ENCODE assay signal across 12 cellular contexts in genomic region chr2:74316616-74317295, GRCh38.
"Had no signal": no experiment of that assay in that cellular context is flagged by ENCODE, and none has a peak within 500 bp of the region (broad histone marks: within the 10 kb centered on the region; RNA-seq: fewer than 3 reads in every experiment).

No MANE protein-coding gene starts in this region.

- DNase-seq: activated CD8-positive, alpha-beta memory T cell treated with anti-CD3 and anti-CD28 coated beads, Interleukin-2, amount 10 ng/mL, durations not matched to agents 7 days and 5 days; activated effector memory CD4-positive, alpha-beta T cell treated with anti-CD3 and anti-CD28 coated beads, Interleukin-2, amount 50 U/mL, for 16 hours; activated T-cell treated with anti-CD3 and anti-CD28 coated beads, Interleukin-2, amount 50 U/mL, for 24 hours; left ventricle myocardium inferior; sigmoid colon; stimulated activated CD4-positive, alpha-beta T cell treated with anti-CD3 and anti-CD28 coated beads, Interleukin-12 subunit alpha, Interleukin-12 subunit beta, amount 100 ng/mL, for 4 hours; stimulated activated naive CD4-positive, alpha-beta T cell; T-helper 2 cell; upper lobe of left lung had no signal

- H3K27me3 ChIP-seq: breast epithelium, sigmoid colon, upper lobe of left lung had no signal

- H3K4me1 Mint-ChIP-seq: activated CD8-positive, alpha-beta memory T cell treated with anti-CD3 and anti-CD28 coated beads, Interleukin-2, amount 10 ng/mL, durations not matched to agents 7 days and 5 days; memory B cell had no signal

- H3K4me3 Mint-ChIP-seq: activated CD8-positive, alpha-beta memory T cell treated with anti-CD3 and anti-CD28 coated beads, Interleukin-2, amount 10 ng/mL, durations not matched to agents 7 days and 5 days; activated naive CD8-positive, alpha-beta T cell; activated T-cell treated with anti-CD3 and anti-CD28 coated beads, Interleukin-2, amount 50 U/mL, for 24 hours; memory B cell had no signal

- H3K27ac ChIP-seq: breast epithelium, left ventricle myocardium inferior, sigmoid colon, upper lobe of left lung had no signal

- H3K27ac Mint-ChIP-seq: activated CD8-positive, alpha-beta memory T cell treated with anti-CD3 and anti-CD28 coated beads, Interleukin-2, amount 10 ng/mL, durations not matched to agents 7 days and 5 days; activated naive CD8-positive, alpha-beta T cell; activated T-cell treated with anti-CD3 and anti-CD28 coated beads, Interleukin-2, amount 50 U/mL, for 24 hours; memory B cell had no signal

- H3K27me3 Mint-ChIP-seq: activated naive CD8-positive, alpha-beta T cell; activated T-cell treated with anti-CD3 and anti-CD28 coated beads, Interleukin-2, amount 50 U/mL, for 24 hours; memory B cell had no signal

- H3K4me1 ChIP-seq: breast epithelium, left ventricle myocardium inferior, sigmoid colon had no signal

- H3K9me3 Mint-ChIP-seq: activated T-cell treated with anti-CD3 and anti-CD28 coated beads, Interleukin-2, amount 50 U/mL, for 24 hours; memory B cell had no signal

- H3K36me3 Mint-ChIP-seq: activated CD8-positive, alpha-beta memory T cell treated with anti-CD3 and anti-CD28 coated beads, Interleukin-2, amount 10 ng/mL, durations not matched to agents 7 days and 5 days had no signal

- H3K9me3 ChIP-seq: breast epithelium, left ventricle myocardium inferior, sigmoid colon, upper lobe of left lung had no signal

- ATAC-seq: activated CD8-positive, alpha-beta memory T cell treated with anti-CD3 and anti-CD28 coated beads, Interleukin-2, amount 10 ng/mL, durations not matched to agents 7 days and 5 days had no signal
